ENCODE assay signal across 39 cellular contexts in the genomic region with DNA sequence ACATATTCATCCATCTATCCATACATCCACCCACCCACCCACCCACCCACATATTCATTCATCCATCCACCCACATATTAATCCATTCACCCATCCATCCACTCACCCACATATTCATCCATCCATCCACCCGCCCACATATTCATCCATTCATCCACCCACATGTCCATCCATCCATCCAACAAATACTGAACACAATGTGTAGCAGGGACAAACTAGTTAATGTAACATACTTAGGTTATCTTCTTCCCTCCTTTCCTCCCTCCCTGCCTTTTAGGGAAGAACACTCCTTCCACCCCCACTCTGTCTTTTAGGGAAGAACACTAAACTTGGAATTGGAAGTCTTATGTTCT.
"Had no signal": no experiment of that assay in that cellular context is flagged by ENCODE, and none has a peak within 500 bp of the region (broad histone marks: within the 10 kb centered on the region; RNA-seq: fewer than 3 reads in every experiment).

No MANE protein-coding gene starts in this region.

- H3K4me3 Mint-ChIP-seq: activated naive CD4-positive, alpha-beta T cell treated with anti-CD3 and anti-CD28 coated beads for 36 hours; activated naive CD4-positive, alpha-beta T cell treated with anti-CD3 and anti-CD28 coated beads, Interleukin-2, amount 10 ng/mL, durations not matched to agents 7 days and 5 days; activated naive CD4-positive, alpha-beta T cell treated with anti-CD3 and anti-CD28 coated beads, Interleukin-2, amount 50 U/mL, for 24 hours; activated naive CD8-positive, alpha-beta T cell; activated naive CD8-positive, alpha-beta T cell treated with anti-CD3 and anti-CD28 coated beads for 36 hours; activated naive CD8-positive, alpha-beta T cell treated with anti-CD3 and anti-CD28 coated beads, Interleukin-2, amount 10 ng/mL, durations not matched to agents 7 days and 5 days; activated naive CD8-positive, alpha-beta T cell treated with anti-CD3 and anti-CD28 coated beads, Interleukin-2, amount 50 U/mL, for 24 hours; activated T-cell treated with anti-CD3 and anti-CD28 coated beads, Interleukin-2, amount 50 U/mL, for 24 hours; activated T-cell treated with anti-CD3 and anti-CD28 coated beads, Interleukin-2, amount 50 U/mL, for 4 hours; activated T-cell treated with anti-CD3 and anti-CD28 coated beads, Interleukin-2, amount 50 U/mL, for 72 hours; activated T-helper 1 cell treated with anti-CD3 and anti-CD28 coated beads, Interleukin-12 subunit alpha, Interleukin-12 subunit beta, Interleukin-2, Interleukin-4 antibody, amounts not matched to agents 30 ng/mL and 10 ng/mL and 1 ng/mL, durations not matched to agents 14 hours and 24 hours and 36 hours; activated T-helper 17 cell treated with anti-CD3 and anti-CD28 coated beads, Interleukin-2, amount 50 U/mL, for 72 hours; brain; central memory CD8-positive, alpha-beta T cell had no signal

- H3K9me3 Mint-ChIP-seq: activated naive CD4-positive, alpha-beta T cell treated with anti-CD3 and anti-CD28 coated beads for 36 hours; activated naive CD4-positive, alpha-beta T cell treated with anti-CD3 and anti-CD28 coated beads, Interleukin-2, amount 10 ng/mL, durations not matched to agents 7 days and 5 days; activated naive CD4-positive, alpha-beta T cell treated with anti-CD3 and anti-CD28 coated beads, Interleukin-2, amount 50 U/mL, for 24 hours; activated naive CD8-positive, alpha-beta T cell treated with anti-CD3 and anti-CD28 coated beads for 36 hours; activated naive CD8-positive, alpha-beta T cell treated with anti-CD3 and anti-CD28 coated beads, Interleukin-2, amount 10 ng/mL, durations not matched to agents 7 days and 5 days; activated naive CD8-positive, alpha-beta T cell treated with anti-CD3 and anti-CD28 coated beads, Interleukin-2, amount 50 U/mL, for 24 hours; activated T-cell treated with anti-CD3 and anti-CD28 coated beads, Interleukin-2, amount 50 U/mL, for 24 hours; activated T-cell treated with anti-CD3 and anti-CD28 coated beads, Interleukin-2, amount 50 U/mL, for 4 hours; activated T-helper 1 cell treated with anti-CD3 and anti-CD28 coated beads, Interleukin-12 subunit alpha, Interleukin-12 subunit beta, Interleukin-2, Interleukin-4 antibody, amounts not matched to agents 30 ng/mL and 10 ng/mL and 1 ng/mL, durations not matched to agents 14 hours and 24 hours and 36 hours; activated T-helper 17 cell treated with anti-CD3 and anti-CD28 coated beads, Interleukin-2, amount 50 U/mL, for 72 hours; activated T-helper 2 cell treated with anti-CD3 and anti-CD28 coated beads, Interferon-gamma antibody, Interleukin-2, Interleukin-4, amounts not matched to agents 10 μg/mL and 5 μg/mL and 100 μg/mL, durations not matched to agents 14 hours and 24 hours and 36 hours; central memory CD8-positive, alpha-beta T cell had no signal

- DNase-seq: activated effector memory CD4-positive, alpha-beta T cell treated with anti-CD3 and anti-CD28 coated beads, Interleukin-2, amount 50 U/mL, for 16 hours; activated effector memory CD4-positive, alpha-beta T cell treated with Interleukin-2 at 50 U/mL for 16 hours; activated gamma-delta T cell; activated gamma-delta T cell treated with Interleukin-2 at 50 U/mL for 16 hours; activated naive CD4-positive, alpha-beta T cell; activated naive CD4-positive, alpha-beta T cell treated with anti-CD3 and anti-CD28 coated beads for 36 hours; activated naive CD4-positive, alpha-beta T cell treated with anti-CD3 and anti-CD28 coated beads, Interleukin-2, amount 10 ng/mL, durations not matched to agents 7 days and 5 days; activated naive CD4-positive, alpha-beta T cell treated with anti-CD3 and anti-CD28 coated beads, Interleukin-2, amount 50 U/mL, for 16 hours; activated naive CD4-positive, alpha-beta T cell treated with Interleukin-2 at 50 U/mL for 16 hours; activated naive CD8-positive, alpha-beta T cell treated with anti-CD3 and anti-CD28 coated beads for 36 hours; activated naive CD8-positive, alpha-beta T cell treated with anti-CD3 and anti-CD28 coated beads, Interleukin-2, amount 10 ng/mL, durations not matched to agents 7 days and 5 days; activated naive CD8-positive, alpha-beta T cell treated with anti-CD3 and anti-CD28 coated beads, Interleukin-2, amount 50 U/mL, for 24 hours; activated T-cell treated with anti-CD3 and anti-CD28 coated beads, Interleukin-2, amount 50 U/mL, for 1 hour; activated T-cell treated with anti-CD3 and anti-CD28 coated beads, Interleukin-2, amount 50 U/mL, for 24 hours; activated T-cell treated with anti-CD3 and anti-CD28 coated beads, Interleukin-2, amount 50 U/mL, for 4 hours; activated T-cell treated with anti-CD3 and anti-CD28 coated beads, Interleukin-2, amount 50 U/mL, for 48 hours; activated T-cell treated with anti-CD3 and anti-CD28 coated beads, Interleukin-2, amount 50 U/mL, for 72 hours; adrenal gland; amniotic stem cell; amygdala; anterior cingulate cortex; aorta; body of pancreas; brain microvascular endothelial cell; central memory CD4-positive, alpha-beta T cell; cerebellar nuclear complex had no signal

- H3K36me3 ChIP-seq: adrenal gland, ascending aorta, brain microvascular endothelial cell, breast epithelium, cardiac muscle cell had no signal

- H3K4me1 ChIP-seq: adrenal gland, ascending aorta, body of pancreas, breast epithelium had no signal

- H3K27ac Mint-ChIP-seq: activated naive CD4-positive, alpha-beta T cell treated with anti-CD3 and anti-CD28 coated beads for 36 hours; activated naive CD4-positive, alpha-beta T cell treated with anti-CD3 and anti-CD28 coated beads, Interleukin-2, amount 10 ng/mL, durations not matched to agents 7 days and 5 days; activated naive CD4-positive, alpha-beta T cell treated with anti-CD3 and anti-CD28 coated beads, Interleukin-2, amount 50 U/mL, for 24 hours; activated naive CD8-positive, alpha-beta T cell; activated naive CD8-positive, alpha-beta T cell treated with anti-CD3 and anti-CD28 coated beads for 36 hours; activated naive CD8-positive, alpha-beta T cell treated with anti-CD3 and anti-CD28 coated beads, Interleukin-2, amount 10 ng/mL, durations not matched to agents 7 days and 5 days; activated naive CD8-positive, alpha-beta T cell treated with anti-CD3 and anti-CD28 coated beads, Interleukin-2, amount 50 U/mL, for 24 hours; activated T-cell treated with anti-CD3 and anti-CD28 coated beads, Interleukin-2, amount 50 U/mL, for 24 hours; activated T-cell treated with anti-CD3 and anti-CD28 coated beads, Interleukin-2, amount 50 U/mL, for 72 hours; activated T-helper 1 cell treated with anti-CD3 and anti-CD28 coated beads, Interleukin-12 subunit alpha, Interleukin-12 subunit beta, Interleukin-2, Interleukin-4 antibody, amounts not matched to agents 30 ng/mL and 10 ng/mL and 1 ng/mL, durations not matched to agents 14 hours and 24 hours and 36 hours; activated T-helper 17 cell treated with anti-CD3 and anti-CD28 coated beads, Interleukin-2, amount 50 U/mL, for 72 hours; activated T-helper 2 cell treated with anti-CD3 and anti-CD28 coated beads, Interferon-gamma antibody, Interleukin-2, Interleukin-4, amounts not matched to agents 10 μg/mL and 5 μg/mL and 100 μg/mL, durations not matched to agents 14 hours and 24 hours and 36 hours had no signal

- H3K9me3 ChIP-seq: adrenal gland, ascending aorta, body of pancreas, breast epithelium had no signal

- FAIRE-seq: astrocyte, bronchial epithelial cell had no signal

- H3K4me1 Mint-ChIP-seq: activated naive CD4-positive, alpha-beta T cell treated with anti-CD3 and anti-CD28 coated beads, Interleukin-2, amount 10 ng/mL, durations not matched to agents 7 days and 5 days; activated naive CD4-positive, alpha-beta T cell treated with anti-CD3 and anti-CD28 coated beads, Interleukin-2, amount 50 U/mL, for 24 hours; activated naive CD8-positive, alpha-beta T cell treated with anti-CD3 and anti-CD28 coated beads for 36 hours; activated naive CD8-positive, alpha-beta T cell treated with anti-CD3 and anti-CD28 coated beads, Interleukin-2, amount 50 U/mL, for 24 hours had no signal

- ATAC-seq: activated naive CD4-positive, alpha-beta T cell treated with anti-CD3 and anti-CD28 coated beads, Interleukin-2, amount 50 U/mL, for 72 hours; activated naive CD8-positive, alpha-beta T cell treated with anti-CD3 and anti-CD28 coated beads, Interleukin-2, amount 50 U/mL, for 24 hours; activated T-cell treated with anti-CD3 and anti-CD28 coated beads, Interleukin-2, amount 50 U/mL, for 4 hours; activated T-cell treated with anti-CD3 and anti-CD28 coated beads, Interleukin-2, amount 50 U/mL, for 72 hours; activated T-helper 17 cell treated with anti-CD3 and anti-CD28 coated beads, Interleukin-2, amount 50 U/mL, for 72 hours; body of pancreas had no signal

- H3K27me3 Mint-ChIP-seq: activated naive CD4-positive, alpha-beta T cell treated with anti-CD3 and anti-CD28 coated beads, Interleukin-2, amount 10 ng/mL, durations not matched to agents 7 days and 5 days; activated naive CD4-positive, alpha-beta T cell treated with anti-CD3 and anti-CD28 coated beads, Interleukin-2, amount 50 U/mL, for 24 hours; activated naive CD8-positive, alpha-beta T cell; activated naive CD8-positive, alpha-beta T cell treated with anti-CD3 and anti-CD28 coated beads for 36 hours; activated naive CD8-positive, alpha-beta T cell treated with anti-CD3 and anti-CD28 coated beads, Interleukin-2, amount 10 ng/mL, durations not matched to agents 7 days and 5 days; activated naive CD8-positive, alpha-beta T cell treated with anti-CD3 and anti-CD28 coated beads, Interleukin-2, amount 50 U/mL, for 24 hours; activated T-cell treated with anti-CD3 and anti-CD28 coated beads, Interleukin-2, amount 50 U/mL, for 24 hours; activated T-helper 17 cell treated with anti-CD3 and anti-CD28 coated beads, Interleukin-2, amount 50 U/mL, for 72 hours; central memory CD8-positive, alpha-beta T cell had no signal

- H3K27ac ChIP-seq: adrenal gland, ascending aorta, body of pancreas, brain microvascular endothelial cell, breast epithelium, cardiac muscle cell had no signal

- H3K4me3 ChIP-seq: adrenal gland, ascending aorta, body of pancreas, breast epithelium, cardiac muscle cell had no signal
